In genomic region chr5:127101935-127102334, GRCh38 we compare ENCODE assay signal across 20 cellular contexts.
"Had no signal": no experiment of that assay in that cellular context is flagged by ENCODE, and none has a peak within 500 bp of the region (broad histone marks: within the 10 kb centered on the region; RNA-seq: fewer than 3 reads in every experiment).

No MANE protein-coding gene starts in this region.

- ATAC-seq: foreskin keratinocyte, gastroesophageal sphincter, heart left ventricle, left colon, left lobe of liver, left ventricle myocardium superior had no signal

- H3K27ac ChIP-seq: coronary artery, dorsolateral prefrontal cortex, esophagus muscularis mucosa, foreskin keratinocyte, gastroesophageal sphincter, heart left ventricle had no signal

- DNase-seq: dorsolateral prefrontal cortex; effector CD4-positive, alpha-beta T cell; effector memory CD4-positive, alpha-beta T cell; foreskin keratinocyte; heart left ventricle; hippocampal formation; immature natural killer cell; islet precursor cell; kidney; kidney glomerular epithelial cell; left colon; left ventricle myocardium superior; mammary epithelial cell; mesendoderm; midbrain had no signal

- H3K4me1 ChIP-seq: esophagus muscularis mucosa, foreskin keratinocyte, gastroesophageal sphincter, heart left ventricle had no signal

- H3K27me3 ChIP-seq: esophagus muscularis mucosa, gastroesophageal sphincter, heart left ventricle had no signal

- H3K4me3 ChIP-seq: coronary artery, dorsolateral prefrontal cortex, esophagus muscularis mucosa, gastroesophageal sphincter, heart left ventricle, lung had no signal

- H3K36me3 ChIP-seq: esophagus muscularis mucosa, gastroesophageal sphincter, heart left ventricle had no signal

- H3K9me3 ChIP-seq: gastroesophageal sphincter had no signal
